Comparison of ENCODE assay signal across 15 cellular contexts in genomic region chr4:174681723-174682300, GRCh38.
DNase-seq lines count a peak whose midpoint lies in the region; ATAC-seq and TF ChIP-seq lines count a peak whose summit lies in the region.
"Had no signal": no experiment of that assay in that cellular context is flagged by ENCODE, and none has a peak within 500 bp of the region (broad histone marks: within the 10 kb centered on the region; RNA-seq: fewer than 3 reads in every experiment).

No MANE protein-coding gene starts in this region.

- peak; percentile 11 for DNase-seq in Caki2 (ENCODE audit: low read depth)
- DNase-seq in LHCN-M2 (ENCODE audit: low read depth), result peak; percentile 50
- DNase-seq in astrocyte of the spinal cord (ENCODE audit: low read depth, low spot score), result peak; percentile 63
- no peak for DNase-seq in left lung
- no peak for DNase-seq in NCI-H2227 treated with DMSO at 0.1 percent for 48 hours (lab: John Stamatoyannopoulos, UW)
- no peak for DNase-seq in GM19240 (ENCODE audit: insufficient read length, low spot score)
- DNase-seq in DMS 273 treated with DMSO at 0.1 percent for 48 hours (lab: John Stamatoyannopoulos, UW), result no peak
- DNase-seq: central memory CD4-positive, alpha-beta T cell; COR-L47; islet precursor cell; naive thymus-derived CD8-positive, alpha-beta T cell; NCI-H1417 treated with DMSO at 0.1 percent for 48 hours; NCI-H526 treated with DMSO at 0.1 percent for 48 hours had no signal

- H3K4me1 ChIP-seq in left lung, result no peaks in the 10 kb centered on the region

- in situ Hi-C loops in Caki2 (cut with HindIII; ENCODE audit: low pct_unique_long_range_greater_than_20kb, low sequenced_read_pairs), result no loop called here
- in situ Hi-C loops in astrocyte of the spinal cord (cut with HindIII; ENCODE audit: low sequenced_read_pairs), result no loop called here

- H3K27ac ChIP-seq in left lung, result no peak overlapping the region
- H3K27ac ChIP-seq: thoracic aorta had no signal

- intact Hi-C loops in left lung (cut with DNase I), result no loop called here

- no peaks in the 10 kb centered on the region for H3K9me3 ChIP-seq in left lung
- H3K9me3 ChIP-seq: thoracic aorta had no signal

- no peaks in the 10 kb centered on the region for H3K27me3 ChIP-seq in left lung

- H3K4me3 ChIP-seq in astrocyte of the spinal cord (ENCODE audit: low read depth, low read length), result no peak overlapping the region
- no peak overlapping the region for H3K4me3 ChIP-seq in left lung
- H3K4me3 ChIP-seq: thoracic aorta had no signal

- TF ChIP-seq CTCF in astrocyte of the spinal cord (IDR thresholded peaks at IDR 0.05; ENCODE audit: low read depth, low read length) (no peak), left lung (IDR thresholded peaks at IDR 0.05) (no peak)

- ATAC-seq in left lung (peak; percentile 47), GM21825 (IDR thresholded peaks at IDR 0.05; ENCODE audit: unreplicated experiment) (no peak)
- ATAC-seq: naive thymus-derived CD8-positive, alpha-beta T cell had no signal

- H3K36me3 ChIP-seq in left lung, result no peaks in the 10 kb centered on the region
- H3K36me3 ChIP-seq: thoracic aorta had no signal

Comparison
In these comparisons a context has a peak if more than half of its experiments do, and no peak if none do; other contexts are left out.
1. DNase-seq: peak in Caki2 (single experiment), LHCN-M2 (single experiment) and astrocyte of the spinal cord (single experiment); none in left lung (0 of 2), NCI-H2227 treated with DMSO at 0.1 percent for 48 hours (single experiment), GM19240 (single experiment) and DMS 273 treated with DMSO at 0.1 percent for 48 hours (single experiment).